In the genomic region with DNA sequence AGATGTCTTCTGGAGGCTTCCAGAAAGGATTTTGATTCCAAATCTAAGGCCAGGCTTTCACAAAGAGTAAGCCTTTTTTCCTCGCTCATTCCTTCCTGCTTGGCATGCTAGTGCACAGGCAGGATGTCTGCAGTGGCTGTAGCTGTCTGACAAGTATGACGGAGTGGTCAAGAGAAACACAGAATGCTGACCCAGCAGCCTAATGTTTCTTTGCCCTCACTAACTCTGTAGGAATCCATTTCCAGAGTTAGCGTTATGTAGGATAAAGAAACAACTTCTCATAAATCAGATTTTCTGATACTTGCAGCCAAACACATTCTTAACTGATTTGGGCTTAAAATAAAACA, we compare ENCODE assay signal across 19 cellular contexts.
DNase-seq lines count a peak whose midpoint lies in the region; ATAC-seq, FAIRE-seq and TF ChIP-seq lines count a peak whose summit lies in the region.
"Had no signal": no experiment of that assay in that cellular context is flagged by ENCODE, and none has a peak within 500 bp of the region (broad histone marks: within the 10 kb centered on the region; RNA-seq: fewer than 3 reads in every experiment).

No MANE protein-coding gene starts in this region.

- H3K4me3 ChIP-seq in A549, result no peak overlapping the region
- H3K4me3 ChIP-seq in mesendoderm (ENCODE audit: low read length), result no peak overlapping the region
- H3K4me3 ChIP-seq in smooth muscle cell, result no peak overlapping the region
- H3K4me3 ChIP-seq: BLaER1 treated with 17β-estradiol and CSF1 and Interleukin-3, amounts not matched to agents 10 nM and 100 nM; GM23338 had no signal

- ATAC-seq in A549 (no peak), GM21528 (IDR thresholded peaks at IDR 0.05; ENCODE audit: low FRiP score, unreplicated experiment) (no peak), esophagus mucosa (no peak)
- ATAC-seq: CD8-positive, alpha-beta T cell; GM23338; HCT116 had no signal

- H3K23ac ChIP-seq in mesendoderm (ENCODE audit: low read length), result no peak overlapping the region

- H2AFZ ChIP-seq in smooth muscle cell (ENCODE audit: low read depth), result no peak overlapping the region
- H2AFZ ChIP-seq: GM23338 had no signal

- no peak for FAIRE-seq in A549 (lab: Jason Lieb, UNC)
- FAIRE-seq: GM12892, GM18507, H54 had no signal

- no peak overlapping the region for H4K8ac ChIP-seq in mesendoderm (ENCODE audit: low read depth, low read length)

- H3K4me1 ChIP-seq in A549, result peaks cover 19% of the 10 kb centered on the region
- H3K4me1 ChIP-seq in mesendoderm (ENCODE audit: control insufficient read depth, low read depth, low read length), result peaks cover 10% of the 10 kb centered on the region
- H3K4me1 ChIP-seq in smooth muscle cell (ENCODE audit: low read depth), result peaks cover 10% of the 10 kb centered on the region

- CTCF ChIA-PET in A549 (lab: Yijun Ruan, JAX), result no interaction called here

- H3K79me2 ChIP-seq in mesendoderm (ENCODE audit: control insufficient read depth, insufficient read depth, low read length) (no peaks in the 10 kb centered on the region), smooth muscle cell (ENCODE audit: low read depth) (no peaks in the 10 kb centered on the region)

- H3K27me3 ChIP-seq in mesendoderm (ENCODE audit: insufficient read depth, low read length, poor library complexity), result no peaks in the 10 kb centered on the region
- no peaks in the 10 kb centered on the region for H3K27me3 ChIP-seq in smooth muscle cell (ENCODE audit: low read depth)
- H3K27me3 ChIP-seq: BLaER1 treated with 17β-estradiol and CSF1 and Interleukin-3, amounts not matched to agents 10 nM and 100 nM had no signal

- no peak overlapping the region for H3K9ac ChIP-seq in mesendoderm (ENCODE audit: low read length)
- no peak overlapping the region for H3K9ac ChIP-seq in smooth muscle cell (ENCODE audit: low read depth)
- H3K9ac ChIP-seq: BLaER1 treated with 17β-estradiol and CSF1 and Interleukin-3, amounts not matched to agents 10 nM and 100 nM had no signal

- H3K9me3 ChIP-seq in A549, result no peaks in the 10 kb centered on the region
- H3K9me3 ChIP-seq in smooth muscle cell (replicated peaks; ENCODE audit: low read depth), result no peaks in the 10 kb centered on the region

- 76% methylated on average over 3 of the region's 3 CpGs for WGBS in A549 (ENCODE audit: missing lambda C conversion rate)
- WGBS in mesendoderm (ENCODE audit: extremely low coverage, insufficient coverage, low lambda C conversion rate), result no CpG with 5 or more reads among the region's 3 CpGs
- WGBS in smooth muscle cell (ENCODE audit: low lambda C conversion rate), result 60% methylated on average over 3 of the region's 3 CpGs

- peak overlapping the region; percentile 56 for H3K18ac ChIP-seq in mesendoderm (ENCODE audit: low read length)

- POLR2A ChIA-PET in A549 (lab: Yijun Ruan, JAX), result no interaction called here

- H3K4me2 ChIP-seq in A549 (no peak overlapping the region), mesendoderm (ENCODE audit: low read length) (no peak overlapping the region), smooth muscle cell (peak overlapping the region; percentile 15)
- H3K4me2 ChIP-seq: BLaER1 treated with 17β-estradiol and CSF1 and Interleukin-3, amounts not matched to agents 10 nM and 100 nM; GM23338 had no signal

- H4K20me1 ChIP-seq in smooth muscle cell (ENCODE audit: low read depth), result no peaks in the 10 kb centered on the region
- H4K20me1 ChIP-seq: BLaER1 treated with 17β-estradiol and CSF1 and Interleukin-3, amounts not matched to agents 10 nM and 100 nM had no signal

- H3K56ac ChIP-seq in mesendoderm (ENCODE audit: low read length), result no peak overlapping the region

- no peak overlapping the region for H3K27ac ChIP-seq in A549
- no peak overlapping the region for H3K27ac ChIP-seq in mesendoderm (ENCODE audit: low read depth, low read length)
- no peak overlapping the region for H3K27ac ChIP-seq in smooth muscle cell (ENCODE audit: low read depth)
- H3K27ac ChIP-seq: BLaER1 treated with 17β-estradiol and CSF1 and Interleukin-3, amounts not matched to agents 10 nM and 100 nM; HL-60 had no signal

- TF ChIP-seq CTCF in A549 (IDR thresholded peaks at IDR 0.05) (no peak), smooth muscle cell (IDR thresholded peaks at IDR 0.05; ENCODE audit: borderline replicate concordance, insufficient read depth, poor library complexity, severe bottlenecking) (no peak)

- DNase-seq in A549 (ENCODE audit: low read depth in 1 of 2, low spot score in 1 of 2), result no peak
- peak; percentile 20 for DNase-seq in dermis blood vessel endothelial cell
- DNase-seq in mesendoderm, result no peak
- DNase-seq in smooth muscle cell (lab: John Stamatoyannopoulos, UW; ENCODE audit: unreplicated experiment), result no peak
- no peak for DNase-seq in DMS114 treated with DMSO at 0.1 percent for 48 hours (lab: John Stamatoyannopoulos, UW; ENCODE audit: unreplicated experiment)
- DNase-seq: 8988T; CD8-positive, alpha-beta T cell; DMS 273 treated with DMSO at 0.1 percent for 48 hours; GDM1; HFFc6 had no signal

- H3F3A ChIP-seq in smooth muscle cell (ENCODE audit: low read depth), result peaks cover 21% of the 10 kb centered on the region

- H2BK120ac ChIP-seq in mesendoderm (ENCODE audit: low read depth, low read length), result no peak overlapping the region

- H4K5ac ChIP-seq in mesendoderm (ENCODE audit: low read length), result no peak overlapping the region

- H2BK5ac ChIP-seq in mesendoderm (ENCODE audit: low read length), result no peak overlapping the region

- no peak overlapping the region for H3K4ac ChIP-seq in mesendoderm (ENCODE audit: low read depth, low read length)

- H3K36me3 ChIP-seq in mesendoderm (ENCODE audit: control insufficient read depth, insufficient read depth, low read length) (no peaks in the 10 kb centered on the region), smooth muscle cell (ENCODE audit: low read depth) (no peaks in the 10 kb centered on the region)
- H3K36me3 ChIP-seq: BLaER1 treated with 17β-estradiol and CSF1 and Interleukin-3, amounts not matched to agents 10 nM and 100 nM had no signal

- TF ChIP-seq EP300 in A549 (IDR thresholded peaks at IDR 0.05), result no peak

- H2AK5ac ChIP-seq in mesendoderm (ENCODE audit: low read length), result no peak overlapping the region

- no peaks in the 10 kb centered on the region for H3K79me1 ChIP-seq in mesendoderm (ENCODE audit: low read length)

- TF ChIP-seq RAD21 in A549 (conservative IDR thresholded peaks at IDR 0.05 in 1 of 2, IDR thresholded peaks at IDR 0.05 in 1 of 2), result no peak

- TF ChIP-seq POLR2A in A549 (IDR thresholded peaks at IDR 0.05; ENCODE audit: low read length), result no peak

- H2BK15ac ChIP-seq in mesendoderm (replicated peaks; ENCODE audit: low read depth), result no peak overlapping the region

TF ChIP-seq in A549, 52 proteins besides CTCF, POLR2A, EP300 and RAD21:
- no peak for TF ChIP-seq RCOR1 (IDR thresholded peaks at IDR 0.05; ENCODE audit: low read depth, low read length)
- no peak for TF ChIP-seq KDM1A (IDR thresholded peaks at IDR 0.05; ENCODE audit: low read depth)
- TF ChIP-seq MAFK (IDR thresholded peaks at IDR 0.05; ENCODE audit: partially characterized antibody), result peak; percentile 12
